ENCODE assay signal across 17 cellular contexts in the genomic region with DNA sequence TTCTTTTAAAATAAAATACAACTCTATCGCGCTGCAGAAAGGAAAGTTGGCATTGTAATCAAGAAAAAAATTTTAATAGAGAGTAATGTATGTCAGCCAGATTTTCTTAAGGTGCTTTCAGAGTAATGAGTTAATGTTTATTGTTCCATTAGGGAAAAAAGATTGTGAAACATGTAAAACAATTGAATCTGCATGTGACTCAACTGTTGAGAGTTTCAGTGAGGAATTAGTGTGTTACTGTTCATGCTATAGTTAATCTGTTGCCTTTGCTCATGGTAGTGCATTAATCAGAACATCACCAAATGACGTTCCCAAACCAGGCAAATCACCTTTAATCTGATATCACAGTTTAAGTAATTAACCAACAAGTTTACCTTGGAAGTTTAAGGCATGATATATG.
DNase-seq lines count a peak whose midpoint lies in the region; TF ChIP-seq lines count a peak whose summit lies in the region.
"Had no signal": no experiment of that assay in that cellular context is flagged by ENCODE, and none has a peak within 500 bp of the region (broad histone marks: within the 10 kb centered on the region; RNA-seq: fewer than 3 reads in every experiment).

No MANE protein-coding gene starts in this region.

- H3F3A ChIP-seq in neural progenitor cell (ENCODE audit: low read depth), result peaks cover 30% of the 10 kb centered on the region

- H3K27me3 Mint-ChIP-seq in neural progenitor cell (ENCODE audit: insufficient read depth, low read depth), result peaks cover 3% of the 10 kb centered on the region

- no peaks in the 10 kb centered on the region for H4K20me1 ChIP-seq in mammary epithelial cell (ENCODE audit: insufficient read depth, low read length)
- H4K20me1 ChIP-seq in neural progenitor cell (ENCODE audit: low read depth), result no peaks in the 10 kb centered on the region
- H4K20me1 ChIP-seq: BLaER1 had no signal

- H3K9me3 ChIP-seq in mammary epithelial cell (replicated peaks; ENCODE audit: insufficient read depth, low read length) (no peaks in the 10 kb centered on the region), neural progenitor cell (ENCODE audit: low read depth) (no peaks in the 10 kb centered on the region)
- H3K9me3 ChIP-seq: BLaER1 had no signal

- H3K4me1 Mint-ChIP-seq in neural progenitor cell, result peaks cover 37% of the 10 kb centered on the region
- H3K4me1 Mint-ChIP-seq: CD4-positive, alpha-beta memory T cell had no signal

- no peak for TF ChIP-seq CTCF in mammary epithelial cell (conservative IDR thresholded peaks at IDR 0.05 in 1 of 2, IDR thresholded peaks at IDR 0.05 in 1 of 2; ENCODE audit: extremely low read depth in 1 of 2, insufficient read depth in 1 of 2, low read depth in 1 of 2, low read length in 2 of 2)
- no peak for TF ChIP-seq CTCF in fibroblast of the aortic adventitia (IDR thresholded peaks at IDR 0.05; ENCODE audit: insufficient read depth, low read length)
- TF ChIP-seq CTCF in neural progenitor cell (IDR thresholded peaks at IDR 0.05), result no peak

- H2AFZ ChIP-seq in mammary epithelial cell (ENCODE audit: low read depth, low read length), result no peak overlapping the region
- H2AFZ ChIP-seq in neural progenitor cell (replicated peaks), result no peak overlapping the region

- H3K27ac Mint-ChIP-seq in neural progenitor cell, result peak overlapping the region; percentile 81
- H3K27ac Mint-ChIP-seq: CD4-positive, alpha-beta memory T cell had no signal

- WGBS in mammary epithelial cell (ENCODE audit: low coverage, missing lambda C conversion rate), result 86% methylated on average over 3 of the region's 3 CpGs

- H3K79me2 ChIP-seq in mammary epithelial cell (ENCODE audit: insufficient read depth, low read length) (no peaks in the 10 kb centered on the region), neural progenitor cell (ENCODE audit: low read depth) (no peaks in the 10 kb centered on the region)

- dilution Hi-C loops in mammary epithelial cell (cut with HindIII; ENCODE audit: low sequenced_read_pairs), result no loop called here

- H3K27me3 ChIP-seq in mammary epithelial cell (ENCODE audit: insufficient read depth, low read length) (no peaks in the 10 kb centered on the region), neural progenitor cell (no peaks in the 10 kb centered on the region)
- H3K27me3 ChIP-seq: BLaER1 had no signal

- peaks cover 2% of the 10 kb centered on the region for H3K36me3 Mint-ChIP-seq in neural progenitor cell
- H3K36me3 Mint-ChIP-seq: CD4-positive, alpha-beta memory T cell had no signal

- intact Hi-C loops in mammary epithelial cell (cut with micrococcal nuclease), result no loop called here

- peaks cover 21% of the 10 kb centered on the region for H3K9me3 Mint-ChIP-seq in neural progenitor cell

- peak; percentile 11 for DNase-seq in ELR (ENCODE audit: low read depth)
- DNase-seq in mammary epithelial cell, result peak; percentile 40
- DNase-seq in fibroblast of the aortic adventitia (ENCODE audit: low read depth), result peak; percentile 8
- DNase-seq in neural progenitor cell (ENCODE audit: low spot score), result no peak
- no peak for DNase-seq in KBM-7
- DNase-seq in H4 (ENCODE audit: low spot score), result no peak
- no peak for DNase-seq in activated effector memory CD4-positive, alpha-beta T cell treated with Interleukin-2 at 50 U/mL for 16 hours
- no peak for DNase-seq in germinal center (ENCODE audit: low spot score)
- DNase-seq: Calu3; CD4-positive, alpha-beta memory T cell; NCI-H1105; NCI-H1694; NCI-H2081 treated with DMSO at 0.1 percent for 48 hours; NCI-H510A; NCI-H774; SHP77 treated with DMSO at 0.1 percent for 48 hours had no signal

- H3K36me3 ChIP-seq in mammary epithelial cell (ENCODE audit: insufficient read depth, low read length), result no peaks in the 10 kb centered on the region
- no peaks in the 10 kb centered on the region for H3K36me3 ChIP-seq in neural progenitor cell
- H3K36me3 ChIP-seq: BLaER1 had no signal

- H3K9ac ChIP-seq in mammary epithelial cell (ENCODE audit: insufficient read depth, low read length) (no peak overlapping the region), neural progenitor cell (no peak overlapping the region)
- H3K9ac ChIP-seq: BLaER1 had no signal

- in situ Hi-C loops in mammary epithelial cell (cut with MboI; ENCODE audit: low sequenced_read_pairs in 2 of 2) (no loop called here), KBM-7 (cut with MboI; ENCODE audit: low pct_unique_long_range_greater_than_20kb, low sequenced_read_pairs) (no loop called here)

- H3K4me1 ChIP-seq in mammary epithelial cell (ENCODE audit: insufficient read depth, low read length), result no peaks in the 10 kb centered on the region
- peaks cover 46% of the 10 kb centered on the region for H3K4me1 ChIP-seq in neural progenitor cell

- no peak overlapping the region for H3K4me3 Mint-ChIP-seq in neural progenitor cell
- H3K4me3 Mint-ChIP-seq: CD4-positive, alpha-beta memory T cell had no signal

- no peak overlapping the region for H3K4me3 ChIP-seq in mammary epithelial cell (replicated peaks in 1 of 3; ENCODE audit: insufficient read depth in 1 of 3, low read depth in 2 of 3, low read length in 3 of 3)
- no peak overlapping the region for H3K4me3 ChIP-seq in fibroblast of the aortic adventitia (ENCODE audit: low read depth, low read length)
- no peak overlapping the region for H3K4me3 ChIP-seq in neural progenitor cell
- H3K4me3 ChIP-seq: BLaER1 had no signal

- H3K4me2 ChIP-seq in mammary epithelial cell (ENCODE audit: insufficient read depth, low read depth, low read length), result no peak overlapping the region
- peak overlapping the region; percentile 28 for H3K4me2 ChIP-seq in neural progenitor cell
- H3K4me2 ChIP-seq: BLaER1 had no signal

- BruUV-seq in mammary epithelial cell (replicated peaks; lab: Mats Ljungman, UMichigan), result no TSS peak

- CTCF ChIA-PET in mammary epithelial cell (lab: Charles Lee; ENCODE audit: low non-redundant PET), result no interaction called here

- no peak overlapping the region for H3K27ac ChIP-seq in mammary epithelial cell (ENCODE audit: insufficient read depth, low read depth, low read length)
- H3K27ac ChIP-seq in neural progenitor cell, result peak overlapping the region; percentile 82
- H3K27ac ChIP-seq: BLaER1 had no signal

Comparison
In these comparisons a context has a peak if more than half of its experiments do, and no peak if none do; other contexts are left out.
1. DNase-seq: peak in ELR (single experiment), mammary epithelial cell (single experiment) and fibroblast of the aortic adventitia (single experiment); none in neural progenitor cell (single experiment), KBM-7 (single experiment), H4 (single experiment), activated effector memory CD4-positive, alpha-beta T cell treated with Interleukin-2 at 50 U/mL for 16 hours (single experiment) and germinal center (single experiment).